ENCODE assay signal across 8 cellular contexts in the genomic region with DNA sequence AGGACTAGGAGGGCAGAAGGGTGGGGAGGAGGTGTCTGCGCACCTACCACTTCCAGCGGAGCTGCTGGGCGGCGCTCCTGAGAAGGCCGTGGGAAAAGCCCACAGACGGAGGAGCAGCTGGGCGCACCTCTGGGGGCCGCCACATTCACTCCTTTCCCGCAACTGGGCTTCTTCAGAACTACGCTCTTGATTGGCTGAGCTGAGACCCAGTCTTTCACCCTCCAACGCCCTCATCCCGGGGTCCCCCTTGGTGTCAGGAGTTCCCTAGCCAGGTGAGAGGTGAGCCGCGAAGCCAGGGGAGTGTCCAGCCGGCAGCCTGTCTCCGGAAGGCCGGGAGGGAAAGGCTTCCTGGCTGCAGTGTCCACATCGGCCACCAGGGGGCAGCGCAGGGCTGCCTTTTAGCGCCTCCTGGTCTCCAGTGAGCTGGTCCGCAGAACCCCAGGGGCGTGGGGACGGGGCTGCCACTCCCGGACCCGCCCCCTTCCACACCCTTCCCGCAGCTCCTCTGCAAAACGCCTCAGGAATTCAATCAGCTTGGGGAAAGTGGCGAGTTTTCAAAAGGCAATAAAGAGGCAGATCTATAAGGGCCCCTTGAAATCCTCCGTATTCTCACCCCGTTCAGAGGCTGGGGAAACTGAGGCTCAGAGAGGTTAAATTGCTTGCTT.
DNase-seq lines count a peak whose midpoint lies in the region; ATAC-seq, FAIRE-seq and TF ChIP-seq lines count a peak whose summit lies in the region.

No MANE protein-coding gene starts in this region.

- H3K9ac ChIP-seq in astrocyte (ENCODE audit: low read length): peak overlapping the region; percentile 70

- peaks cover 29% of the 10 kb centered on the region for H3K4me1 Mint-ChIP-seq in astrocyte (ENCODE audit: low read depth, unreplicated experiment)

- H3K27ac Mint-ChIP-seq in astrocyte (ENCODE audit: unreplicated experiment): peak overlapping the region; percentile 96

- H3K9me3 Mint-ChIP-seq in astrocyte (ENCODE audit: unreplicated experiment): peaks cover 3% of the 10 kb centered on the region

- H3K4me2 ChIP-seq in astrocyte (ENCODE audit: low read length): peak overlapping the region; percentile 83
- H3K4me2 ChIP-seq in hepatocyte: peak overlapping the region; percentile 77

- FAIRE-seq in astrocyte (lab: Jason Lieb, UNC): no peak

- TF ChIP-seq CTCF in BJ (IDR thresholded peaks at IDR 0.05; ENCODE audit: insufficient read depth, low read depth, low read length): peak; percentile 96
- TF ChIP-seq CTCF in astrocyte (IDR thresholded peaks at IDR 0.05; ENCODE audit: insufficient read depth, low read depth, low read length): peak; percentile 78
- peak; percentile 99 for TF ChIP-seq CTCF in hepatocyte (IDR thresholded peaks at IDR 0.05; ENCODE audit: poor library complexity)

- H3K27ac ChIP-seq in astrocyte (ENCODE audit: low read depth, low read length) (peak overlapping the region; percentile 76), hepatocyte (peak overlapping the region; percentile 11), aorta (ENCODE audit: low read depth in 1 of 2, low read length in 2 of 2) (no peak overlapping the region)

- 11% methylated on average over 30 of the region's 30 CpGs for WGBS in hepatocyte (ENCODE audit: low lambda C conversion rate, missing lambda C conversion rate)
- WGBS in aorta, 2 donors: 3 to 4% methylated on average over 28 to 30 of the region's 30 CpGs

- H3K79me2 ChIP-seq in astrocyte (ENCODE audit: insufficient read depth, low read length) (no peaks in the 10 kb centered on the region), hepatocyte (no peaks in the 10 kb centered on the region)

- H3K4me3 Mint-ChIP-seq in astrocyte (ENCODE audit: unreplicated experiment): no peak overlapping the region

- CTCF ChIA-PET in BJ (lab: Yijun Ruan, JAX): interaction anchor here (0.6 to 10.4 kb wide), 45 partner anchors 9 to 747 kb away, joined by 3 to 316 read pairs (median 3); a partner anchor contains a TSS

- H3K9me3 ChIP-seq in astrocyte (ENCODE audit: insufficient read depth, low read depth, low read length) (no peaks in the 10 kb centered on the region), hepatocyte (ENCODE audit: low read depth) (no peaks in the 10 kb centered on the region), aorta (ENCODE audit: control insufficient read depth, low read length) (no peaks in the 10 kb centered on the region)

- intact Hi-C loops in aorta (cut with DNase I): loop anchor here (1.0 to 2.0 kb wide), 2 partner anchors 268 to 395 kb away; no protein-coding TSS in a partner anchor

- peaks cover 40% of the 10 kb centered on the region for H3K27me3 Mint-ChIP-seq in astrocyte (ENCODE audit: low read depth, unreplicated experiment)

- H3K36me3 ChIP-seq in BJ (ENCODE audit: control insufficient read depth, insufficient read depth, low read length) (no peaks in the 10 kb centered on the region), astrocyte (ENCODE audit: insufficient read depth, low read length) (no peaks in the 10 kb centered on the region), hepatocyte (replicated peaks; ENCODE audit: insufficient read depth, low read depth) (no peaks in the 10 kb centered on the region), aorta (ENCODE audit: control insufficient read depth in 1 of 2, insufficient read depth in 2 of 2, low read length in 1 of 2) (no peaks in the 10 kb centered on the region)

- no peaks in the 10 kb centered on the region for H3K9me2 ChIP-seq in hepatocyte (replicated peaks; ENCODE audit: insufficient read depth)

- no peaks in the 10 kb centered on the region for H3K36me3 Mint-ChIP-seq in astrocyte (ENCODE audit: low read depth, unreplicated experiment)

- POLR2A ChIA-PET in BJ (lab: Charles Lee): no interaction called here

- ATAC-seq in GM21423 (IDR thresholded peaks at IDR 0.05; ENCODE audit: unreplicated experiment) (peak; percentile 61), aorta (ENCODE audit: low FRiP score) (peak; percentile 93)

- peaks cover 9% of the 10 kb centered on the region for H3K27me3 ChIP-seq in BJ (ENCODE audit: control insufficient read depth, insufficient read depth, low read length)
- H3K27me3 ChIP-seq in astrocyte (ENCODE audit: insufficient read depth, low read length): peaks cover 19% of the 10 kb centered on the region
- H3K27me3 ChIP-seq in hepatocyte: no peaks in the 10 kb centered on the region
- peaks cover 0 to 3% of the 10 kb centered on the region in 2 donors for H3K27me3 ChIP-seq in aorta (ENCODE audit: control insufficient read depth in 1 of 2, insufficient read depth in 2 of 2, low read length in 1 of 2)

- no peaks in the 10 kb centered on the region for H4K20me1 ChIP-seq in astrocyte (ENCODE audit: insufficient read depth, low read length)
- no peaks in the 10 kb centered on the region for H4K20me1 ChIP-seq in hepatocyte (ENCODE audit: insufficient read depth, poor library complexity, severe bottlenecking)

- peaks cover 36% of the 10 kb centered on the region for H3K4me1 ChIP-seq in astrocyte (ENCODE audit: insufficient read depth, low read length)
- H3K4me1 ChIP-seq in hepatocyte (ENCODE audit: insufficient read depth): peaks cover 12% of the 10 kb centered on the region
- H3K4me1 ChIP-seq in aorta (ENCODE audit: control insufficient read depth in 1 of 2, insufficient read depth in 2 of 2, low read length in 2 of 2): no peaks in the 10 kb centered on the region

- DNase-seq in BJ (ENCODE audit: low read depth) (peak; percentile 64), NCI-H1048 (lab: John Stamatoyannopoulos, UW) (peak; percentile 57), T1000 (lab: John Stamatoyannopoulos, UW) (peak; percentile 38), astrocyte (ENCODE audit: low read depth) (peak; percentile 76), hepatocyte (ENCODE audit: low spot score) (peak; percentile 92), retina (peak; percentile 96), aorta (peak; percentile 91 to 96)

- H2AFZ ChIP-seq in astrocyte (ENCODE audit: low read depth, low read length) (peak overlapping the region; percentile 61), hepatocyte (peak overlapping the region; percentile 42)

- H3K4me3 ChIP-seq in BJ (ENCODE audit: low read depth, low read length): peak overlapping the region; percentile 10
- peak overlapping the region; percentile 47 for H3K4me3 ChIP-seq in astrocyte (ENCODE audit: insufficient read depth, low read depth, low read length)
- no peak overlapping the region for H3K4me3 ChIP-seq in hepatocyte
- no peak overlapping the region for H3K4me3 ChIP-seq in aorta (ENCODE audit: low read length in 2 of 2)

Comparison
In these comparisons a context has a peak if more than half of its experiments do, and no peak if none do; other contexts are left out.
1. DNase-seq: peak in every context shown above with its lines; median percentile 96 in retina; 94 in aorta; 92 in hepatocyte; 76 in astrocyte; 64 in BJ; 57 in NCI-H1048; 38 in T1000.
2. H3K4me3 ChIP-seq: peak in BJ (single experiment) and astrocyte (single experiment); none in hepatocyte (single experiment) and aorta (0 of 2).
3. H3K27ac ChIP-seq: peak in astrocyte (single experiment) and hepatocyte (single experiment); none in aorta (0 of 2).
4. Peak in every context shown above with its lines, with median percentiles within 50 percentile points of each other: CTCF ChIP-seq.